In the genomic region with DNA sequence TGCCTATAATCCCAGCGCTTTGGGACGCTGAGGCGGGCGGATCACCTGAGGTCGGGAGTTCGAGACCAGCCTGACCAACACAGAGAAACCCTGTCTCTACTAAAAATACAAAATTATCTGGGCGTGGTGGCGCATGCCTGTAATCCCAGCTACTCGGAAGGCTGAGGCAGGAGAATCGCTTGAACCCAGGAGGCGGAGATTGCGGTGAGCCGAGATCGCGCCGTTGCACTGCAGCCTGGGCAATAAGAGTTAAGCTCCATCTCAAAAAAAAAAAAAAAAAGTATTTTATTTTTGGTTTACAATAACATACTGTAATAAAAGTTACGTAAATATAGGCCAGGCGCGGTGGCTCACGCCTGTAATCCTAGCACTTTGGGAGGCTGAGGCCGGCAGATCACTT, we compare ENCODE assay signal across 8 cellular contexts. TPM values are rescaled to one million over a fixed set of nuclear protein-coding genes. Genes with fewer than 3 reads are reported as not detected.
DNase-seq lines count a peak whose midpoint lies in the region; ATAC-seq, FAIRE-seq and TF ChIP-seq lines count a peak whose summit lies in the region.
"Not testable (repeated sequence)": the region's sequence is repeated elsewhere in the genome, so short reads cannot be mapped to it uniquely, and the experiment has no call there.

No MANE protein-coding gene starts in this region.

- BruUV-seq in HepG2 (replicated peaks; lab: Mats Ljungman, UMichigan), result not testable (repeated sequence)

- CTCF ChIA-PET in HepG2 (lab: Yijun Ruan, JAX; ENCODE audit: low intra/inter-chr PET ratio, low total read pairs), result not testable (repeated sequence)

- not testable (repeated sequence) for H2AFZ ChIP-seq in HepG2 (ENCODE audit: low read length)

- H3K4me3 Mint-ChIP-seq in T-helper 17 cell, type B pancreatic cell: not testable (repeated sequence)
- H3K4me3 Mint-ChIP-seq in activated T-cell treated with anti-CD3 and anti-CD28 coated beads, Interleukin-2, amount 50 U/mL, for 24 hours, result peak overlapping the region; percentile 3
- H3K4me3 Mint-ChIP-seq in natural killer cell treated with Interleukin-12 subunit alpha and Interleukin-12 subunit beta and Interleukin-15 and Interleukin-18, amount 100 ng/mL, for 72 hours, result peak overlapping the region; percentile 70

- not testable (repeated sequence) for H3K9me3 ChIP-seq in BLaER1; DOHH2 (ENCODE audit: control insufficient read depth, insufficient read depth, low read length); T-helper 17 cell (ENCODE audit: control insufficient read depth, low read length, poor library complexity, severe bottlenecking); HepG2 (ENCODE audit: low read length)

- intact Hi-C loops in HepG2 (cut with micrococcal nuclease; ENCODE audit: unreplicated experiment), result not testable (repeated sequence)

- not testable (repeated sequence) for H3K27me3 Mint-ChIP-seq in T-helper 17 cell; activated T-cell treated with anti-CD3 and anti-CD28 coated beads, Interleukin-2, amount 50 U/mL, for 24 hours; natural killer cell treated with Interleukin-12 subunit alpha and Interleukin-12 subunit beta and Interleukin-15 and Interleukin-18, amount 100 ng/mL, for 72 hours; type B pancreatic cell

- H4K20me1 ChIP-seq in BLaER1; DOHH2 (ENCODE audit: control insufficient read depth, insufficient read depth, low read depth, low read length); HepG2 (ENCODE audit: insufficient read depth, low read length): not testable (repeated sequence)

- H3F3A ChIP-seq in DOHH2 (ENCODE audit: control insufficient read depth, insufficient read depth), result peaks cover 23% of the 10 kb centered on the region

- POLR2A ChIA-PET in HepG2 (lab: Yijun Ruan, JAX), result interaction anchor here (1.5 kb wide), 1 partner anchor 101 kb away, joined by 3 read pairs; a partner anchor contains a TSS

- not testable (repeated sequence) for TF ChIP-seq RAD21 in HepG2 (CRISPR knock-in tag; IDR thresholded peaks at IDR 0.05)

- not testable (repeated sequence) for H3K79me2 ChIP-seq in DOHH2 (ENCODE audit: control insufficient read depth, low read length); HepG2 (ENCODE audit: insufficient read depth, low read length)

- not testable (repeated sequence) for ATAC-seq in T-helper 17 cell; HepG2; natural killer cell treated with Interleukin-12 subunit alpha and Interleukin-12 subunit beta and Interleukin-15 and Interleukin-18, amount 100 ng/mL, for 72 hours

- not testable (repeated sequence) for H3K36me3 ChIP-seq in BLaER1; DOHH2 (ENCODE audit: control insufficient read depth, low read length); HepG2 (replicated peaks in 1 of 2; ENCODE audit: control insufficient read depth in 1 of 2, insufficient read depth in 2 of 2, low read length in 2 of 2)

- in situ Hi-C loops in HepG2 (cut with HindIII; ENCODE audit: extremely low pct_ligation_motif_present, low pct_unique_long_range_greater_than_20kb), result not testable (repeated sequence)

- H3K36me3 Mint-ChIP-seq in T-helper 17 cell (ENCODE audit: low read depth); type B pancreatic cell: not testable (repeated sequence)
- peaks cover 31% of the 10 kb centered on the region for H3K36me3 Mint-ChIP-seq in activated T-cell treated with anti-CD3 and anti-CD28 coated beads, Interleukin-2, amount 50 U/mL, for 24 hours (ENCODE audit: low read depth)
- H3K36me3 Mint-ChIP-seq in natural killer cell treated with Interleukin-12 subunit alpha and Interleukin-12 subunit beta and Interleukin-15 and Interleukin-18, amount 100 ng/mL, for 72 hours, result peaks cover 28% of the 10 kb centered on the region

- peaks cover 52% of the 10 kb centered on the region for H3K4me1 ChIP-seq in BLaER1
- H3K4me1 ChIP-seq in DOHH2 (ENCODE audit: control insufficient read depth, low read length), result peaks cover 70% of the 10 kb centered on the region
- H3K4me1 ChIP-seq in HepG2 (ENCODE audit: insufficient read depth, low read length), result peaks cover 36% of the 10 kb centered on the region

- H3K27ac ChIP-seq in BLaER1; coronary artery; HepG2 (ENCODE audit: extremely low read length, insufficient read depth, low read length): not testable (repeated sequence)
- peak overlapping the region; percentile 81 for H3K27ac ChIP-seq in DOHH2 (ENCODE audit: low read depth, low read length)

- DNase-seq in T-helper 17 cell; activated T-cell treated with anti-CD3 and anti-CD28 coated beads, Interleukin-2, amount 50 U/mL, for 24 hours; HepG2 (ENCODE audit: low spot score); natural killer cell treated with Interleukin-12 subunit alpha and Interleukin-12 subunit beta and Interleukin-15 and Interleukin-18, amount 100 ng/mL, for 72 hours (ENCODE audit: low spot score): not testable (repeated sequence)
- DNase-seq in coronary artery (ENCODE audit: low spot score), result peak; percentile 4
- peak; percentile 15 for DNase-seq in type B pancreatic cell (ENCODE audit: extremely low spot score, unreplicated experiment)

- not testable (repeated sequence) for FAIRE-seq in HepG2 (lab: Jason Lieb, UNC)

- peaks cover 11% of the 10 kb centered on the region for H3K9me3 Mint-ChIP-seq in activated T-cell treated with anti-CD3 and anti-CD28 coated beads, Interleukin-2, amount 50 U/mL, for 24 hours
- not testable (repeated sequence) for H3K9me3 Mint-ChIP-seq in natural killer cell treated with Interleukin-12 subunit alpha and Interleukin-12 subunit beta and Interleukin-15 and Interleukin-18, amount 100 ng/mL, for 72 hours; type B pancreatic cell

- TF ChIP-seq POLR2A in HepG2 (IDR thresholded peaks at IDR 0.05; ENCODE audit: insufficient read depth in 1 of 2, low read depth in 2 of 2, low read length in 2 of 2), result not testable (repeated sequence)

- not testable (repeated sequence) for H3K9ac ChIP-seq in BLaER1; HepG2 (ENCODE audit: insufficient read depth, low read depth, low read length)

- H3K4me3 ChIP-seq in BLaER1; coronary artery; HepG2 (replicated peaks in 1 of 3; ENCODE audit: insufficient read depth in 1 of 3, low read depth in 2 of 3, low read length in 3 of 3): not testable (repeated sequence)
- peak overlapping the region; percentile 61; the same call in 1 of the 2 replicates for H3K4me3 ChIP-seq in DOHH2 (ENCODE audit: low read length)

- H3K27ac Mint-ChIP-seq in T-helper 17 cell, result peak overlapping the region; percentile 77
- H3K27ac Mint-ChIP-seq in activated T-cell treated with anti-CD3 and anti-CD28 coated beads, Interleukin-2, amount 50 U/mL, for 24 hours; type B pancreatic cell: not testable (repeated sequence)
- peak overlapping the region; percentile 93 to 99 for H3K27ac Mint-ChIP-seq in natural killer cell treated with Interleukin-12 subunit alpha and Interleukin-12 subunit beta and Interleukin-15 and Interleukin-18, amount 100 ng/mL, for 72 hours

- H3K4me2 ChIP-seq in BLaER1 (peak overlapping the region; percentile 68), DOHH2 (ENCODE audit: low read length) (peak overlapping the region; percentile 82)
- H3K4me2 ChIP-seq in HepG2 (ENCODE audit: low read depth, low read length), result not testable (repeated sequence)

- 88% methylated on average over 21 of the region's 21 CpGs for WGBS in HepG2 (ENCODE audit: low lambda C conversion rate)

- H3K27me3 ChIP-seq in BLaER1; DOHH2 (ENCODE audit: control insufficient read depth, low read length); HepG2 (ENCODE audit: control insufficient read depth in 1 of 2, insufficient read depth in 2 of 2, low read length in 2 of 2): not testable (repeated sequence)

- H3K9me2 ChIP-seq in DOHH2 (replicated peaks; ENCODE audit: control insufficient read depth, low read length), result not testable (repeated sequence)

- TF ChIP-seq CTCF in DOHH2 (IDR thresholded peaks at IDR 0.05; ENCODE audit: low read depth, low read length, poor library complexity, severe bottlenecking); coronary artery (IDR thresholded peaks at IDR 0.05); HepG2 (CRISPR knock-in tag; IDR thresholded peaks at IDR 0.05); type B pancreatic cell (conservative IDR thresholded peaks at IDR 0.05): not testable (repeated sequence)

- not testable (repeated sequence) for TF ChIP-seq EP300 in HepG2 (IDR thresholded peaks at IDR 0.05; ENCODE audit: low read depth in 2 of 2, low read length in 2 of 2); HepG2 (CRISPR knock-in tag; IDR thresholded peaks at IDR 0.05; ENCODE audit: borderline replicate concordance)

- peaks cover 29% of the 10 kb centered on the region for H3K4me1 Mint-ChIP-seq in T-helper 17 cell
- H3K4me1 Mint-ChIP-seq in activated T-cell treated with anti-CD3 and anti-CD28 coated beads, Interleukin-2, amount 50 U/mL, for 24 hours (ENCODE audit: low read depth), result peaks cover 58% of the 10 kb centered on the region
- H3K4me1 Mint-ChIP-seq in natural killer cell treated with Interleukin-12 subunit alpha and Interleukin-12 subunit beta and Interleukin-15 and Interleukin-18, amount 100 ng/mL, for 72 hours (ENCODE audit: low read depth in 2 of 2), result peaks cover 58 to 59% of the 10 kb centered on the region in 2 donors
- peaks cover 16% of the 10 kb centered on the region for H3K4me1 Mint-ChIP-seq in type B pancreatic cell (ENCODE audit: unreplicated experiment)

RNA-seq across cellular contexts. Expression of a gene that starts 29.3 kb away (rescaled TPM):
- total RNA-seq in T-helper 17 cell, result 10 to 100 TPM in 1 of 2 donors, 1 to 10 TPM in 1; 9.1 to 26.4 TPM
- total RNA-seq in HepG2 (2016; rRNA removed; fragmentation: Illumina TruSeq; extraction: Trizol), result 38.2 and 44.8 TPM in 2 replicates
- 16.6 and 17.4 TPM in 2 replicates for total RNA-seq in HepG2 (2016; cell fraction: cytosol; rRNA removed; fragmentation: Illumina TruSeq; extraction: Trizol; ENCODE audit: low read depth)
- 38.2 and 41.7 TPM in 2 replicates for total RNA-seq in HepG2 (2016; cell fraction: insoluble cytoplasmic fraction; rRNA removed; fragmentation: Illumina TruSeq; extraction: Trizol)
- total RNA-seq in HepG2 (2016; cell fraction: membrane; rRNA removed; fragmentation: Illumina TruSeq; extraction: Trizol), result 24.5 and 25.6 TPM in 2 replicates
- total RNA-seq in HepG2 (2016; cell fraction: nucleus; rRNA removed; fragmentation: Illumina TruSeq; extraction: Trizol), result 23.7 and 24.1 TPM in 2 replicates
- 61.3 and 63.6 TPM in 2 replicates for polyA plus RNA-seq in HepG2 (2011; rRNA removed)
- polyA plus RNA-seq in HepG2 (2011; cell fraction: cytosol; rRNA removed), result 64.8 and 79.1 TPM in 2 replicates
- 72.8 and 85.1 TPM in 2 replicates for polyA plus RNA-seq in HepG2 (2011; cell fraction: nucleus; rRNA removed)
- polyA plus RNA-seq in HepG2 (2012), result 43.2 and 44.3 TPM in 2 replicates
- 22.2 and 23.2 TPM in 2 replicates for polyA plus RNA-seq in HepG2 (2016; cell fraction: cytosol; fragmentation: Illumina TruSeq; extraction: Trizol; ENCODE audit: low read depth)
- polyA plus RNA-seq in HepG2 (2016; cell fraction: insoluble cytoplasmic fraction; fragmentation: Illumina TruSeq; extraction: Trizol; ENCODE audit: low read depth), result 57.5 and 58.5 TPM in 2 replicates
- 27.2 and 27.5 TPM in 2 replicates for polyA plus RNA-seq in HepG2 (2016; cell fraction: membrane; fragmentation: Illumina TruSeq; extraction: Trizol; ENCODE audit: low read depth)
- polyA plus RNA-seq in HepG2 (2016; cell fraction: nucleus; fragmentation: Illumina TruSeq; extraction: Trizol; ENCODE audit: insufficient read depth, low read depth), result 53.5 and 56.5 TPM in 2 replicates
- polyA minus RNA-seq in HepG2 (2011; rRNA and poly(A)+ RNA removed; ENCODE audit: low replicate concordance), result 58.5 and 190 TPM in 2 replicates
- polyA minus RNA-seq in HepG2 (2011; cell fraction: cytosol; rRNA and poly(A)+ RNA removed), result 36.4 and 38.5 TPM in 2 replicates
- 45.4 and 45.6 TPM in 2 replicates for polyA minus RNA-seq in HepG2 (2011; cell fraction: nucleus; rRNA and poly(A)+ RNA removed)
- total RNA-seq in natural killer cell treated with Interleukin-12 subunit alpha and Interleukin-12 subunit beta and Interleukin-15 and Interleukin-18, amount 100 ng/mL, for 72 hours, result 100 to 1,000 TPM; 158 to 170 TPM
- total RNA-seq in type B pancreatic cell (ENCODE audit: low replicate concordance), result 57.5 and 61.2 TPM in 2 replicates

RNA-seq across cellular contexts. Expression of a gene that starts 39.0 kb away (rescaled TPM):
- total RNA-seq in T-helper 17 cell, result 10 to 100 TPM; 32.9 to 37.7 TPM
- 7.2 and 9.8 TPM in 2 replicates for total RNA-seq in HepG2 (2016; rRNA removed; fragmentation: Illumina TruSeq; extraction: Trizol)
- total RNA-seq in HepG2 (2016; cell fraction: cytosol; rRNA removed; fragmentation: Illumina TruSeq; extraction: Trizol; ENCODE audit: low read depth), result 0.61 and 0.71 TPM in 2 replicates
- 7.0 and 8.5 TPM in 2 replicates for total RNA-seq in HepG2 (2016; cell fraction: insoluble cytoplasmic fraction; rRNA removed; fragmentation: Illumina TruSeq; extraction: Trizol)
- 2.7 and 2.9 TPM in 2 replicates for total RNA-seq in HepG2 (2016; cell fraction: membrane; rRNA removed; fragmentation: Illumina TruSeq; extraction: Trizol)
- 2.9 and 4.3 TPM in 2 replicates for total RNA-seq in HepG2 (2016; cell fraction: nucleus; rRNA removed; fragmentation: Illumina TruSeq; extraction: Trizol)
- polyA plus RNA-seq in HepG2 (2011; rRNA removed), result 32.5 and 36.7 TPM in 2 replicates
- polyA plus RNA-seq in HepG2 (2011; cell fraction: cytosol; rRNA removed), result 23.5 and 30.7 TPM in 2 replicates
- 9.8 and 12.8 TPM in 2 replicates for polyA plus RNA-seq in HepG2 (2011; cell fraction: nucleus; rRNA removed)
- 6.6 and 9.0 TPM in 2 replicates for polyA plus RNA-seq in HepG2 (2012)
- polyA plus RNA-seq in HepG2 (2016; cell fraction: cytosol; fragmentation: Illumina TruSeq; extraction: Trizol; ENCODE audit: low read depth), result 0.33 and 0.35 TPM in 2 replicates
- 8.7 and 10.9 TPM in 2 replicates for polyA plus RNA-seq in HepG2 (2016; cell fraction: insoluble cytoplasmic fraction; fragmentation: Illumina TruSeq; extraction: Trizol; ENCODE audit: low read depth)
- polyA plus RNA-seq in HepG2 (2016; cell fraction: membrane; fragmentation: Illumina TruSeq; extraction: Trizol; ENCODE audit: low read depth), result 1.5 and 1.6 TPM in 2 replicates
- 5.0 and 5.4 TPM in 2 replicates for polyA plus RNA-seq in HepG2 (2016; cell fraction: nucleus; fragmentation: Illumina TruSeq; extraction: Trizol; ENCODE audit: insufficient read depth, low read depth)
- polyA minus RNA-seq in HepG2 (2011; rRNA and poly(A)+ RNA removed; ENCODE audit: low replicate concordance), result 0.21 and 49.0 TPM in 2 replicates
- polyA minus RNA-seq in HepG2 (2011; cell fraction: cytosol; rRNA and poly(A)+ RNA removed), result 29.2 and 32.6 TPM in 2 replicates
- 13.3 and 18.3 TPM in 2 replicates for polyA minus RNA-seq in HepG2 (2011; cell fraction: nucleus; rRNA and poly(A)+ RNA removed)
- 100 to 1,000 TPM in 1 of 2 donors, 10 to 100 TPM in 1; 59.0 to 159 TPM for total RNA-seq in natural killer cell treated with Interleukin-12 subunit alpha and Interleukin-12 subunit beta and Interleukin-15 and Interleukin-18, amount 100 ng/mL, for 72 hours
- 6.0 and 6.5 TPM in 2 replicates for total RNA-seq in type B pancreatic cell (ENCODE audit: low replicate concordance)

RNA-seq across cellular contexts. Expression of a gene that starts 57.6 kb away (rescaled TPM):
- total RNA-seq in T-helper 17 cell (10 to 100 TPM in 1 of 2 donors, 1 to 10 TPM in 1; 9.2 to 14.2 TPM), HepG2 (2016; rRNA removed; fragmentation: Illumina TruSeq; extraction: Trizol) (56.5 and 63.0 TPM in 2 replicates), type B pancreatic cell (ENCODE audit: low replicate concordance) (19.1 and 19.5 TPM in 2 replicates)
- total RNA-seq in HepG2 (2016; cell fraction: cytosol; rRNA removed; fragmentation: Illumina TruSeq; extraction: Trizol; ENCODE audit: low read depth), result 44.8 and 70.6 TPM in 2 replicates
- total RNA-seq in HepG2 (2016; cell fraction: insoluble cytoplasmic fraction; rRNA removed; fragmentation: Illumina TruSeq; extraction: Trizol), result 56.8 and 60.6 TPM in 2 replicates
- total RNA-seq in HepG2 (2016; cell fraction: membrane; rRNA removed; fragmentation: Illumina TruSeq; extraction: Trizol), result 53.4 and 80.8 TPM in 2 replicates
- total RNA-seq in HepG2 (2016; cell fraction: nucleus; rRNA removed; fragmentation: Illumina TruSeq; extraction: Trizol), result 34.2 and 36.9 TPM in 2 replicates
- polyA plus RNA-seq in HepG2 (2011; rRNA removed), result 27.4 and 32.2 TPM in 2 replicates
- polyA plus RNA-seq in HepG2 (2011; cell fraction: cytosol; rRNA removed), result 29.5 and 31.9 TPM in 2 replicates
- polyA plus RNA-seq in HepG2 (2011; cell fraction: nucleus; rRNA removed), result 30.7 and 34.4 TPM in 2 replicates
- polyA plus RNA-seq in HepG2 (2012), result 15.7 and 17.8 TPM in 2 replicates
- 48.7 and 84.9 TPM in 2 replicates for polyA plus RNA-seq in HepG2 (2016; cell fraction: cytosol; fragmentation: Illumina TruSeq; extraction: Trizol; ENCODE audit: low read depth)
- 61.8 and 64.6 TPM in 2 replicates for polyA plus RNA-seq in HepG2 (2016; cell fraction: insoluble cytoplasmic fraction; fragmentation: Illumina TruSeq; extraction: Trizol; ENCODE audit: low read depth)
- polyA plus RNA-seq in HepG2 (2016; cell fraction: membrane; fragmentation: Illumina TruSeq; extraction: Trizol; ENCODE audit: low read depth), result 49.3 and 82.9 TPM in 2 replicates
- 65.1 and 69.0 TPM in 2 replicates for polyA plus RNA-seq in HepG2 (2016; cell fraction: nucleus; fragmentation: Illumina TruSeq; extraction: Trizol; ENCODE audit: insufficient read depth, low read depth)
- polyA minus RNA-seq in HepG2 (2011; rRNA and poly(A)+ RNA removed; ENCODE audit: low replicate concordance), result 15.8 and 89.9 TPM in 2 replicates
- polyA minus RNA-seq in HepG2 (2011; cell fraction: cytosol; rRNA and poly(A)+ RNA removed), result 9.1 and 15.4 TPM in 2 replicates
- 17.7 and 19.6 TPM in 2 replicates for polyA minus RNA-seq in HepG2 (2011; cell fraction: nucleus; rRNA and poly(A)+ RNA removed)
- total RNA-seq in natural killer cell treated with Interleukin-12 subunit alpha and Interleukin-12 subunit beta and Interleukin-15 and Interleukin-18, amount 100 ng/mL, for 72 hours, result 10 to 100 TPM; 18.0 to 35.1 TPM
